Comparison of ENCODE assay signal across 27 cellular contexts in genomic region chr22:23497016-23497885, GRCh38.
DNase-seq lines count a peak whose midpoint lies in the region; ATAC-seq, FAIRE-seq and TF ChIP-seq lines count a peak whose summit lies in the region.
"Had no signal": no experiment of that assay in that cellular context is flagged by ENCODE, and none has a peak within 500 bp of the region (broad histone marks: within the 10 kb centered on the region; RNA-seq: fewer than 3 reads in every experiment).

No MANE protein-coding gene starts in this region.

- ATAC-seq in HepG2, result no peak
- ATAC-seq in right lobe of liver, result no peak
- peak; percentile 52 for ATAC-seq in activated naive CD8-positive, alpha-beta T cell treated with anti-CD3 and anti-CD28 coated beads, Interleukin-2, amount 50 U/mL, for 24 hours
- ATAC-seq in natural killer cell treated with Interleukin-12 subunit alpha and Interleukin-12 subunit beta and Interleukin-15 and Interleukin-18, amount 100 ng/mL, for 72 hours, result peak in 1 of 2 donors; percentile 56
- no peak for ATAC-seq in HG03342 (IDR thresholded peaks at IDR 0.05; ENCODE audit: unreplicated experiment)
- ATAC-seq in GM21717 (IDR thresholded peaks at IDR 0.05; ENCODE audit: unreplicated experiment), result no peak
- ATAC-seq in HG03196 (IDR thresholded peaks at IDR 0.05; ENCODE audit: unreplicated experiment), result no peak
- ATAC-seq: activated T-cell treated with anti-CD3 and anti-CD28 coated beads, Interleukin-2, amount 50 U/mL, for 4 hours; stimulated activated naive B cell treated with anti-CD40 and anti-IgM and Interleukin-4, amounts not matched to agents 10 μg/mL and 1 μg/mL and 100 μg/mL, for 72 hours had no signal

- CTCF ChIA-PET in HepG2 (lab: Yijun Ruan, JAX; ENCODE audit: low intra/inter-chr PET ratio, low total read pairs), result no interaction called here

- no peaks in the 10 kb centered on the region for H3K79me2 ChIP-seq in HepG2 (ENCODE audit: insufficient read depth, low read length)

- POLR2A ChIA-PET in HepG2 (lab: Yijun Ruan, JAX), result no interaction called here

- intact Hi-C loops in HepG2 (cut with micrococcal nuclease; ENCODE audit: unreplicated experiment), result no loop called here
- intact Hi-C loops in right lobe of liver (cut with DNase I), result no loop called here

- no peak overlapping the region for H3K4me2 ChIP-seq in HepG2 (ENCODE audit: low read depth, low read length)
- H3K4me2 ChIP-seq: smooth muscle cell had no signal

- H3K4me1 ChIP-seq in HepG2 (ENCODE audit: insufficient read depth, low read length), result peaks cover 40% of the 10 kb centered on the region
- no peaks in the 10 kb centered on the region for H3K4me1 ChIP-seq in right lobe of liver
- H3K4me1 ChIP-seq: HAP-1 had no signal

- no TSS peak for BruUV-seq in HepG2 (replicated peaks; lab: Mats Ljungman, UMichigan)

- TF ChIP-seq POLR2A in HepG2 (IDR thresholded peaks at IDR 0.05; ENCODE audit: insufficient read depth in 1 of 2, low read depth in 2 of 2, low read length in 2 of 2), result no peak
- no peak for TF ChIP-seq POLR2A in right lobe of liver (IDR thresholded peaks at IDR 0.05)

- TF ChIP-seq RAD21 in HepG2 (CRISPR knock-in tag; IDR thresholded peaks at IDR 0.05), result no peak

- TF ChIP-seq CTCF in HepG2 (CRISPR knock-in tag; IDR thresholded peaks at IDR 0.05) (no peak), right lobe of liver (IDR thresholded peaks at IDR 0.05) (no peak)

- peaks cover 15% of the 10 kb centered on the region for H3K4me1 Mint-ChIP-seq in activated naive CD8-positive, alpha-beta T cell treated with anti-CD3 and anti-CD28 coated beads, Interleukin-2, amount 50 U/mL, for 24 hours
- H3K4me1 Mint-ChIP-seq in natural killer cell treated with Interleukin-12 subunit alpha and Interleukin-12 subunit beta and Interleukin-15 and Interleukin-18, amount 100 ng/mL, for 72 hours (ENCODE audit: low read depth in 2 of 2), result peaks cover 8 to 46% of the 10 kb centered on the region in 2 donors
- H3K4me1 Mint-ChIP-seq: activated B cell treated with CpG ODN at 0.5 μM for 24 hours had no signal

- no peak overlapping the region for H2AFZ ChIP-seq in HepG2 (ENCODE audit: low read length)

- in situ Hi-C loops in HepG2 (cut with HindIII; ENCODE audit: extremely low pct_ligation_motif_present, low pct_unique_long_range_greater_than_20kb), result loop anchor here (25.0 kb wide), 1 partner anchor 90 kb away; the partner anchor contains the start of gene IGLL1

- H3K27ac Mint-ChIP-seq in activated naive CD8-positive, alpha-beta T cell treated with anti-CD3 and anti-CD28 coated beads, Interleukin-2, amount 50 U/mL, for 24 hours, result no peak overlapping the region
- peak overlapping the region; percentile 16 to 81 for H3K27ac Mint-ChIP-seq in natural killer cell treated with Interleukin-12 subunit alpha and Interleukin-12 subunit beta and Interleukin-15 and Interleukin-18, amount 100 ng/mL, for 72 hours
- H3K27ac Mint-ChIP-seq: activated B cell treated with CpG ODN at 0.5 μM for 24 hours; activated CD4-positive, alpha-beta memory T cell treated with anti-CD3 and anti-CD28 coated beads, Interleukin-2, amount 10 ng/mL, durations not matched to agents 7 days and 5 days; dendritic cell treated with granulocyte-macrophage colony-stimulating factor and Interleukin-4, amounts not matched to agents 40 ng/mL and 50 ng/mL, for 4 days; stimulated activated naive B cell treated with anti-CD40 and anti-IgM and Interleukin-4, amounts not matched to agents 10 μg/mL and 1 μg/mL and 100 μg/mL, for 72 hours had no signal

- FAIRE-seq in HepG2 (lab: Jason Lieb, UNC), result no peak
- FAIRE-seq: D721Med, endometrium, GM12892 had no signal

- H3K36me3 ChIP-seq in HepG2 (replicated peaks in 1 of 2; ENCODE audit: control insufficient read depth in 1 of 2, insufficient read depth in 2 of 2, low read length in 2 of 2) (no peaks in the 10 kb centered on the region), right lobe of liver (no peaks in the 10 kb centered on the region)
- H3K36me3 ChIP-seq: HAP-1 had no signal

- H3K4me3 ChIP-seq in HepG2 (replicated peaks in 1 of 3; ENCODE audit: insufficient read depth in 1 of 3, low read depth in 2 of 3, low read length in 3 of 3) (no peak overlapping the region), right lobe of liver (no peak overlapping the region)
- H3K4me3 ChIP-seq: HAP-1, SK-N-MC, smooth muscle cell had no signal

- no peak overlapping the region for H3K4me3 Mint-ChIP-seq in activated naive CD8-positive, alpha-beta T cell treated with anti-CD3 and anti-CD28 coated beads, Interleukin-2, amount 50 U/mL, for 24 hours
- no peak overlapping the region for H3K4me3 Mint-ChIP-seq in natural killer cell treated with Interleukin-12 subunit alpha and Interleukin-12 subunit beta and Interleukin-15 and Interleukin-18, amount 100 ng/mL, for 72 hours
- H3K4me3 Mint-ChIP-seq: activated B cell treated with CpG ODN at 0.5 μM for 24 hours; activated CD4-positive, alpha-beta memory T cell treated with anti-CD3 and anti-CD28 coated beads, Interleukin-2, amount 10 ng/mL, durations not matched to agents 7 days and 5 days; activated T-cell treated with anti-CD3 and anti-CD28 coated beads, Interleukin-2, amount 50 U/mL, for 4 hours; dendritic cell treated with granulocyte-macrophage colony-stimulating factor and Interleukin-4, amounts not matched to agents 40 ng/mL and 50 ng/mL, for 4 days; stimulated activated naive B cell treated with anti-CD40 and anti-IgM and Interleukin-4, amounts not matched to agents 10 μg/mL and 1 μg/mL and 100 μg/mL, for 72 hours had no signal

- WGBS in HepG2 (ENCODE audit: low lambda C conversion rate), result 36% methylated on average over 5 of the region's 6 CpGs
- WGBS in right lobe of liver (ENCODE audit: insufficient coverage, low coverage, low lambda C conversion rate, missing lambda C conversion rate), result 72% methylated on average over 6 of the region's 6 CpGs

- no peaks in the 10 kb centered on the region for H3K27me3 Mint-ChIP-seq in activated naive CD8-positive, alpha-beta T cell treated with anti-CD3 and anti-CD28 coated beads, Interleukin-2, amount 50 U/mL, for 24 hours
- no peaks in the 10 kb centered on the region for H3K27me3 Mint-ChIP-seq in natural killer cell treated with Interleukin-12 subunit alpha and Interleukin-12 subunit beta and Interleukin-15 and Interleukin-18, amount 100 ng/mL, for 72 hours
- H3K27me3 Mint-ChIP-seq: dendritic cell treated with granulocyte-macrophage colony-stimulating factor and Interleukin-4, amounts not matched to agents 40 ng/mL and 50 ng/mL, for 4 days had no signal

- TF ChIP-seq EP300 in HepG2 (IDR thresholded peaks at IDR 0.05; ENCODE audit: low read depth in 2 of 2, low read length in 2 of 2) (no peak), HepG2 (CRISPR knock-in tag; IDR thresholded peaks at IDR 0.05; ENCODE audit: borderline replicate concordance) (no peak)

- H3K36me3 Mint-ChIP-seq in activated naive CD8-positive, alpha-beta T cell treated with anti-CD3 and anti-CD28 coated beads, Interleukin-2, amount 50 U/mL, for 24 hours (ENCODE audit: low read depth), result no peaks in the 10 kb centered on the region
- H3K36me3 Mint-ChIP-seq in natural killer cell treated with Interleukin-12 subunit alpha and Interleukin-12 subunit beta and Interleukin-15 and Interleukin-18, amount 100 ng/mL, for 72 hours, result no peaks in the 10 kb centered on the region
- H3K36me3 Mint-ChIP-seq: stimulated activated naive B cell treated with anti-CD40 and anti-IgM and Interleukin-4, amounts not matched to agents 10 μg/mL and 1 μg/mL and 100 μg/mL, for 72 hours had no signal

- DNase-seq in HepG2 (ENCODE audit: low spot score), result no peak
- DNase-seq in right lobe of liver, result no peak
- DNase-seq in activated naive CD8-positive, alpha-beta T cell treated with anti-CD3 and anti-CD28 coated beads, Interleukin-2, amount 50 U/mL, for 24 hours, result no peak
- DNase-seq in natural killer cell treated with Interleukin-12 subunit alpha and Interleukin-12 subunit beta and Interleukin-15 and Interleukin-18, amount 100 ng/mL, for 72 hours (ENCODE audit: low spot score), result no peak
- DNase-seq: activated B cell treated with CpG ODN at 0.5 μM for 24 hours; activated CD4-positive, alpha-beta memory T cell treated with anti-CD3 and anti-CD28 coated beads, Interleukin-2, amount 10 ng/mL, durations not matched to agents 7 days and 5 days; activated naive CD4-positive, alpha-beta T cell treated with Interleukin-2 at 50 U/mL for 16 hours; activated T-cell treated with anti-CD3 and anti-CD28 coated beads, Interleukin-2, amount 50 U/mL, for 4 hours; caudate nucleus; IMR-90; NCI-H2081; NCI-H345; NCI-H774; occipital lobe; stimulated activated naive B cell treated with anti-CD40 and anti-IgM and Interleukin-4, amounts not matched to agents 10 μg/mL and 1 μg/mL and 100 μg/mL, for 72 hours; T1000 had no signal

- H3K27me3 ChIP-seq in HepG2 (ENCODE audit: control insufficient read depth in 1 of 2, insufficient read depth in 2 of 2, low read length in 2 of 2), result peaks cover 0 to 8% of the 10 kb centered on the region in 2 experiments; a peak in 1 of 5 replicates
- no peaks in the 10 kb centered on the region for H3K27me3 ChIP-seq in right lobe of liver

- no peaks in the 10 kb centered on the region for H4K20me1 ChIP-seq in HepG2 (ENCODE audit: insufficient read depth, low read length)

- no peaks in the 10 kb centered on the region for H3K9me3 ChIP-seq in HepG2 (ENCODE audit: low read length)
- no peaks in the 10 kb centered on the region for H3K9me3 ChIP-seq in right lobe of liver
- H3K9me3 ChIP-seq: HAP-1 had no signal

- no peak overlapping the region for H3K9ac ChIP-seq in HepG2 (ENCODE audit: insufficient read depth, low read depth, low read length)

- no peaks in the 10 kb centered on the region for H3K9me3 Mint-ChIP-seq in activated naive CD8-positive, alpha-beta T cell treated with anti-CD3 and anti-CD28 coated beads, Interleukin-2, amount 50 U/mL, for 24 hours
- H3K9me3 Mint-ChIP-seq in natural killer cell treated with Interleukin-12 subunit alpha and Interleukin-12 subunit beta and Interleukin-15 and Interleukin-18, amount 100 ng/mL, for 72 hours, result no peaks in the 10 kb centered on the region
- H3K9me3 Mint-ChIP-seq: activated B cell treated with CpG ODN at 0.5 μM for 24 hours; activated CD4-positive, alpha-beta memory T cell treated with anti-CD3 and anti-CD28 coated beads, Interleukin-2, amount 10 ng/mL, durations not matched to agents 7 days and 5 days; activated T-cell treated with anti-CD3 and anti-CD28 coated beads, Interleukin-2, amount 50 U/mL, for 4 hours; dendritic cell treated with granulocyte-macrophage colony-stimulating factor and Interleukin-4, amounts not matched to agents 40 ng/mL and 50 ng/mL, for 4 days; stimulated activated naive B cell treated with anti-CD40 and anti-IgM and Interleukin-4, amounts not matched to agents 10 μg/mL and 1 μg/mL and 100 μg/mL, for 72 hours had no signal

- H3K27ac ChIP-seq in HepG2 (ENCODE audit: extremely low read length, insufficient read depth, low read length) (no peak overlapping the region), right lobe of liver (no peak overlapping the region)
- H3K27ac ChIP-seq: C4-2B, SK-N-MC had no signal

TF ChIP-seq in HepG2, 621 proteins besides CTCF, POLR2A, EP300 and RAD21:
- TF ChIP-seq ZNF629 (CRISPR knock-in tag; conservative IDR thresholded peaks at IDR 0.05) (0 out of 2 replicates have a peak, but pooled peaks have one; percentile 45), EZH2 (conservative IDR thresholded peaks at IDR 0.05; ENCODE audit: low read depth, low read length) (no peak)
TF ChIP-seq in HepG2: peak in this region for 1.
